In genomic region chr10:13908475-13908874, GRCh38 we compare ENCODE assay signal across 16 cellular contexts.
DNase-seq lines count a peak whose midpoint lies in the region; ATAC-seq, FAIRE-seq and TF ChIP-seq lines count a peak whose summit lies in the region.
"Had no signal": no experiment of that assay in that cellular context is flagged by ENCODE, and none has a peak within 500 bp of the region (broad histone marks: within the 10 kb centered on the region; RNA-seq: fewer than 3 reads in every experiment).

No MANE protein-coding gene starts in this region.

- H4K20me1 ChIP-seq in HepG2 (ENCODE audit: insufficient read depth, low read length), result no peaks in the 10 kb centered on the region
- H4K20me1 ChIP-seq in H9 (ENCODE audit: control insufficient read depth, insufficient read depth, insufficient read length), result no peaks in the 10 kb centered on the region
- H4K20me1 ChIP-seq: BLaER1 had no signal

- no peak overlapping the region for H2BK12ac ChIP-seq in H9 (ENCODE audit: insufficient read length, low read depth, low read length)

- H2AK5ac ChIP-seq in H9 (ENCODE audit: insufficient read length, low read length), result no peak overlapping the region

- no peak overlapping the region for H3K18ac ChIP-seq in H9 (ENCODE audit: insufficient read length, low read depth, low read length)

- H3K9me3 Mint-ChIP-seq in H9, result no peaks in the 10 kb centered on the region; a peak in 1 of 5 replicates
- H3K9me3 Mint-ChIP-seq: CD4-positive, alpha-beta memory T cell had no signal

- H4K8ac ChIP-seq in H9 (replicated peaks; ENCODE audit: insufficient read length, low read depth, low read length), result no peak overlapping the region

- no peak overlapping the region for H3K4me2 ChIP-seq in HepG2 (ENCODE audit: low read depth, low read length)
- no peak overlapping the region for H3K4me2 ChIP-seq in H9 (ENCODE audit: insufficient read depth, insufficient read length, low read length)
- H3K4me2 ChIP-seq: BLaER1 had no signal

- no peak overlapping the region for H3K4ac ChIP-seq in H9 (ENCODE audit: low read depth, low read length)

- no peak overlapping the region for H3K23ac ChIP-seq in H9 (ENCODE audit: insufficient read length, low read depth, low read length)

- H3K9ac ChIP-seq in liver (ENCODE audit: low read depth in 1 of 2, low read length in 2 of 2), result no peak overlapping the region
- H3K9ac ChIP-seq in HepG2 (ENCODE audit: insufficient read depth, low read depth, low read length), result no peak overlapping the region
- no peak overlapping the region for H3K9ac ChIP-seq in H9 (ENCODE audit: extremely low read depth, insufficient read length, low read length)
- H3K9ac ChIP-seq: BLaER1 had no signal

- H3K79me1 ChIP-seq in H9 (ENCODE audit: insufficient read depth, low read depth, low read length, poor library complexity, severe bottlenecking), result no peaks in the 10 kb centered on the region

- H3T11ph ChIP-seq in H9 (ENCODE audit: low read length), result no peak overlapping the region

- BruUV-seq in HepG2 (replicated peaks; lab: Mats Ljungman, UMichigan), result no TSS peak

- no peaks in the 10 kb centered on the region for H3K36me3 ChIP-seq in liver (ENCODE audit: control insufficient read depth in 4 of 4, insufficient read depth in 3 of 4, low read depth in 1 of 4, low read length in 3 of 4)
- no peaks in the 10 kb centered on the region for H3K36me3 ChIP-seq in HepG2 (replicated peaks in 1 of 2; ENCODE audit: control insufficient read depth in 1 of 2, insufficient read depth in 2 of 2, low read length in 2 of 2)
- H3K36me3 ChIP-seq: BLaER1 had no signal

- no peak overlapping the region for H3K4me3 ChIP-seq in liver (ENCODE audit: low read depth in 1 of 3, low read length in 3 of 3)
- H3K4me3 ChIP-seq in HepG2 (replicated peaks in 1 of 3; ENCODE audit: insufficient read depth in 1 of 3, low read depth in 2 of 3, low read length in 3 of 3), result no peak overlapping the region
- H3K4me3 ChIP-seq: BLaER1 had no signal

- no peaks in the 10 kb centered on the region for H3K23me2 ChIP-seq in H9 (ENCODE audit: insufficient read length, low read depth, low read length, poor library complexity, severe bottlenecking)

- H3K27me3 Mint-ChIP-seq in H9 (ENCODE audit: low read depth), result peaks cover 4% of the 10 kb centered on the region; the same call in 1 of the 2 replicates

- H3K4me1 ChIP-seq in liver (ENCODE audit: control insufficient read depth in 4 of 4, insufficient read depth in 4 of 4, low read length in 3 of 4) (no peaks in the 10 kb centered on the region), HepG2 (ENCODE audit: insufficient read depth, low read length) (peaks cover 7% of the 10 kb centered on the region), H9 (ENCODE audit: insufficient read depth, low read length) (no peaks in the 10 kb centered on the region; the same call in 1 of the 2 replicates)
- H3K4me1 ChIP-seq: BLaER1 had no signal

- H4K5ac ChIP-seq in H9 (ENCODE audit: insufficient read length, low read depth, low read length), result no peak overlapping the region

- no peak for FAIRE-seq in HepG2 (lab: Jason Lieb, UNC)
- FAIRE-seq: GM12891, GM19239, H1 had no signal

- H3K27ac ChIP-seq in liver (ENCODE audit: low read depth in 1 of 2, low read length in 2 of 2), result no peak overlapping the region
- H3K27ac ChIP-seq in HepG2 (ENCODE audit: extremely low read length, insufficient read depth, low read length), result no peak overlapping the region
- H3K27ac ChIP-seq in H9 (ENCODE audit: insufficient read length, low read depth, low read length), result no peak overlapping the region
- H3K27ac ChIP-seq: BLaER1 had no signal

- peak in 1 of 2 donors; percentile 30 for TF ChIP-seq RAD21 in liver (IDR thresholded peaks at IDR 0.05)
- no peak for TF ChIP-seq RAD21 in HepG2 (CRISPR knock-in tag; IDR thresholded peaks at IDR 0.05)

- no peak overlapping the region for H2BK120ac ChIP-seq in H9 (ENCODE audit: low read depth, low read length, poor library complexity, severe bottlenecking)

- intact Hi-C loops in HepG2 (cut with micrococcal nuclease; ENCODE audit: unreplicated experiment) (no loop called here), sciatic nerve (cut with DNase I) (no loop called here)

- DNase-seq in HepG2 (ENCODE audit: low spot score) (no peak), islet precursor cell (peak; percentile 7), sciatic nerve (ENCODE audit: low spot score) (no peak), SK-N-DZ (ENCODE audit: low spot score) (no peak), H9 (no peak)
- DNase-seq: 8988T; CD4-positive, alpha-beta memory T cell; DMS79 treated with DMSO at 0.1 percent for 48 hours; GF-D8; HCEC 1CT had no signal

- H3K9me3 ChIP-seq in liver (ENCODE audit: control insufficient read depth in 4 of 4, low read length in 3 of 4) (no peaks in the 10 kb centered on the region), HepG2 (ENCODE audit: low read length) (no peaks in the 10 kb centered on the region), H9 (ENCODE audit: control insufficient read depth, low read depth, low read length) (no peaks in the 10 kb centered on the region)
- H3K9me3 ChIP-seq: BLaER1 had no signal

- no peak overlapping the region for H2BK15ac ChIP-seq in H9 (ENCODE audit: low read depth, low read length)

- WGBS in liver, result 68% methylated on average over 4 of the region's 4 CpGs
- WGBS in HepG2 (ENCODE audit: low lambda C conversion rate), result 33% methylated on average over 4 of the region's 4 CpGs
- WGBS in H9 (ENCODE audit: extremely low coverage, insufficient read length, low lambda C conversion rate), result no CpG with 5 or more reads among the region's 4 CpGs

- POLR2A ChIA-PET in HepG2 (lab: Yijun Ruan, JAX), result no interaction called here

- H3K27me3 ChIP-seq in liver (ENCODE audit: control insufficient read depth in 4 of 4, insufficient read depth in 4 of 4, low read length in 3 of 4) (no peaks in the 10 kb centered on the region), HepG2 (ENCODE audit: control insufficient read depth in 1 of 2, insufficient read depth in 2 of 2, low read length in 2 of 2) (peaks cover 0 to 3% of the 10 kb centered on the region in 2 experiments; a peak in 2 of 5 replicates), H9 (ENCODE audit: insufficient read depth, low read length) (no peaks in the 10 kb centered on the region)
- H3K27me3 ChIP-seq: BLaER1 had no signal

- no peak overlapping the region for H4K91ac ChIP-seq in H9 (ENCODE audit: insufficient read length, low read depth, low read length)

- H3K27ac Mint-ChIP-seq in H9, result no peak overlapping the region

- ATAC-seq in HepG2 (no peak), sciatic nerve (peak; percentile 33), HG03097 (IDR thresholded peaks at IDR 0.05; ENCODE audit: low FRiP score, unreplicated experiment) (no peak)

- H2BK5ac ChIP-seq in H9 (ENCODE audit: insufficient read length, low read length), result no peak overlapping the region

- no peak overlapping the region for H2BK20ac ChIP-seq in H9 (ENCODE audit: low read depth, low read length, poor library complexity, severe bottlenecking)

- TF ChIP-seq CTCF in liver (IDR thresholded peaks at IDR 0.05; ENCODE audit: low read depth, low read length, missing input control) (no peak), HepG2 (CRISPR knock-in tag; IDR thresholded peaks at IDR 0.05) (no peak), H9 (conservative IDR thresholded peaks at IDR 0.05) (no peak)

- no peak overlapping the region for H3K56ac ChIP-seq in H9 (ENCODE audit: insufficient read length, low read depth, low read length)

- CTCF ChIA-PET in HepG2 (lab: Yijun Ruan, JAX; ENCODE audit: low intra/inter-chr PET ratio, low total read pairs), result no interaction called here

- in situ Hi-C loops in HepG2 (cut with HindIII; ENCODE audit: extremely low pct_ligation_motif_present, low pct_unique_long_range_greater_than_20kb), result no loop called here

- H3K79me2 ChIP-seq in HepG2 (ENCODE audit: insufficient read depth, low read length), result no peaks in the 10 kb centered on the region
- no peaks in the 10 kb centered on the region for H3K79me2 ChIP-seq in H9 (ENCODE audit: insufficient read depth, low read length)

- no peak overlapping the region for H3K4me3 Mint-ChIP-seq in H9
- H3K4me3 Mint-ChIP-seq: CD4-positive, alpha-beta memory T cell had no signal

- TF ChIP-seq EP300 in HepG2 (IDR thresholded peaks at IDR 0.05; ENCODE audit: low read depth in 2 of 2, low read length in 2 of 2), result no peak
- no peak for TF ChIP-seq EP300 in HepG2 (CRISPR knock-in tag; IDR thresholded peaks at IDR 0.05; ENCODE audit: borderline replicate concordance)

- no peak for TF ChIP-seq POLR2A in HepG2 (IDR thresholded peaks at IDR 0.05; ENCODE audit: insufficient read depth in 1 of 2, low read depth in 2 of 2, low read length in 2 of 2)

- H2AFZ ChIP-seq in HepG2 (ENCODE audit: low read length) (no peak overlapping the region), H9 (ENCODE audit: low read length) (no peak overlapping the region)

- peaks cover 11 to 14% of the 10 kb centered on the region in 2 experiments for H3K4me1 Mint-ChIP-seq in H9

- H3K14ac ChIP-seq in H9 (ENCODE audit: insufficient read depth, low read length), result no peak overlapping the region

- no peaks in the 10 kb centered on the region; a peak in 1 of 7 replicates for H3K36me3 Mint-ChIP-seq in H9 (ENCODE audit: insufficient read depth in 1 of 3, low read depth in 3 of 3)
- H3K36me3 Mint-ChIP-seq: CD4-positive, alpha-beta memory T cell had no signal

TF ChIP-seq in liver, 16 proteins besides CTCF, POLR2A, EP300 and RAD21 (continues in another document):
- TF ChIP-seq JUND (IDR thresholded peaks at IDR 0.05), result no peak

TF ChIP-seq in HepG2, 621 proteins besides CTCF, POLR2A, EP300 and RAD21 (continues in another document):
- TF ChIP-seq SP4 (CRISPR knock-in tag; IDR thresholded peaks at IDR 0.05), result no peak
- no peak for TF ChIP-seq EED (CRISPR knock-in tag; IDR thresholded peaks at IDR 0.05)
- TF ChIP-seq RXRB (CRISPR knock-in tag; IDR thresholded peaks at IDR 0.05; ENCODE audit: borderline replicate concordance), result no peak
- no peak for TF ChIP-seq EEA1 (CRISPR knock-in tag; IDR thresholded peaks at IDR 0.05; ENCODE audit: borderline replicate concordance)
- no peak for TF ChIP-seq LRRFIP1 (CRISPR knock-in tag; conservative IDR thresholded peaks at IDR 0.05)
